ENCODE assay signal across 14 cellular contexts in the genomic region with DNA sequence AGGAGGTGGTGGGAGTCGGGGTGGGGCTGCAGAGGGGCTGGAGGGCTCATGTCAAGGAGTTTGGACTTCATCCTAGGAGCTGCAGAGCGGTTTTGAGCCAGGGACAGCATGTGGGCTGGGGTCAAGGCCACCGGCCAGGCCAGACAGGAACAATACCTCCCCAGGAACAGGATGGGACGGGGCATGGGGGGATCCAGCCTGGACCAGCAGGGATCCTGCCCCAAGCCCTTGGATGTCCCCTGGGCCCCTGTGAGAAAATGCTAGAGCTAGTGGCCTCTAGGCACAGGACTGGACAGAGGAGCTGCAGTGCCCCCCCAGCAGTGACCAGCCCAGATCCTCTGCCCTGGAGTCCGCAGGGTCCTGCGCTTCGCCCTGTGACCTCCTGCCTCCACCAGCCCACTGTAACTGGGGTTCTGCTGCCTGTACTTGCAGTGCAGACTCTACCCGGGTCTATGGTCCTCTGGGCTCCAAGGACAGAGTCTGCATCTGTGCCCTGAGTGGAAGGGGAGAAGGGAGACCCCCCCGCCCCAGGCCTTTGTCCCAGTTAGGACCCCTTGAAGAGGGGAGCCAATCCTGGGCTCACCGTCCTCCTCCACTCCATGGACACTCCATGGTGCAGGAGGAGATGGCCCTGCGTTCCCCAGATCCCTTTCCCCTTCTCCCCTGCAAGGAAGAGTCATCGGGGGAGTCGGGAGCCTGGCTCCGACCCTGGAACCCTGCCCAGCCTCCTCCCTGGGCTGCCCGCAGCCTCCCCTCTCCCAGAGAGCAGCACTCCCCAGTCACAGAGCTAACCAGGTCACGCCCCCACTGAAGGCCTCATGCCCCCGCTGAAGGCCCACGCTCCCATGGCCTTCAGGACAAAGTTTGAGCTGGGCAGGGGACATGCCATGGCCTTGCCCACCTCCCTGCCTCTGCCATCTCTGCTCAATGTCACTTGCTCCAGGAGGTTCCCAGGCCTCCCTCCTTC.
"Had no signal": no experiment of that assay in that cellular context is flagged by ENCODE, and none has a peak within 500 bp of the region (broad histone marks: within the 10 kb centered on the region; RNA-seq: fewer than 3 reads in every experiment).

No MANE protein-coding gene starts in this region.

- FAIRE-seq: colon, islet of Langerhans had no signal

- H3K79me2 ChIP-seq: parathyroid adenoma had no signal

- H2AFZ ChIP-seq: parathyroid adenoma had no signal

- H3K27me3 ChIP-seq: gastrocnemius medialis had no signal

- H3K4me3 ChIP-seq: gastrocnemius medialis had no signal

- H3K36me3 ChIP-seq: gastrocnemius medialis had no signal

- H3K27ac ChIP-seq: gastrocnemius medialis, parathyroid adenoma had no signal

- ATAC-seq: activated CD4-positive, CD25-positive, alpha-beta regulatory T cell treated with anti-CD3 and anti-CD28 coated beads, Interleukin-2, amount 50 U/mL, for 24 hours; activated CD8-positive, alpha-beta memory T cell treated with anti-CD3 and anti-CD28 coated beads, Interleukin-2, amount 10 ng/mL, durations not matched to agents 7 days and 5 days; gastrocnemius medialis; stimulated activated naive CD8-positive, alpha-beta T cell treated with anti-CD3 and anti-CD28 coated beads, Interleukin-15, Interleukin-2, amounts not matched to agents 100 U/mL and 50 U/mL, for 24 hours had no signal

- H3K9me3 ChIP-seq: gastrocnemius medialis had no signal

- DNase-seq: activated CD4-positive, alpha-beta T cell treated with anti-CD3 and anti-CD28 coated beads, Interleukin-2, amount 50 U/mL, for 4 hours; activated CD8-positive, alpha-beta memory T cell treated with anti-CD3 and anti-CD28 coated beads, Interleukin-2, amount 10 ng/mL, durations not matched to agents 7 days and 5 days; activated naive CD4-positive, alpha-beta T cell treated with anti-CD3 and anti-CD28 coated beads, Interleukin-2, amount 50 U/mL, for 16 hours; activated T-cell treated with anti-CD3 and anti-CD28 coated beads, Interleukin-2, amount 50 U/mL, for 1 hour; erythroblast; gastrocnemius medialis; stimulated activated CD4-positive, alpha-beta T cell treated with anti-CD3 and anti-CD28 coated beads, Interleukin-4, amount 100 ng/mL, for 24 hours; stimulated activated naive CD8-positive, alpha-beta T cell treated with anti-CD3 and anti-CD28 coated beads, Interleukin-15, Interleukin-2, amounts not matched to agents 100 U/mL and 50 U/mL, for 24 hours; SW 1271; T1000 had no signal

- H3K9ac ChIP-seq: parathyroid adenoma had no signal
